In genomic region chr1:223540485-223541106, GRCh38 we compare ENCODE assay signal across 31 cellular contexts.
"Had no signal": no experiment of that assay in that cellular context is flagged by ENCODE, and none has a peak within 500 bp of the region (broad histone marks: within the 10 kb centered on the region; RNA-seq: fewer than 3 reads in every experiment).

No MANE protein-coding gene starts in this region.

- H3K9me3 Mint-ChIP-seq: activated CD4-positive, alpha-beta memory T cell treated with anti-CD3 and anti-CD28 coated beads for 36 hours; activated CD4-positive, alpha-beta T cell treated with anti-CD3 and anti-CD28 coated beads, Interleukin-2, amount 10 ng/mL, durations not matched to agents 24 days and 14 days; activated naive CD4-positive, alpha-beta T cell treated with anti-CD3 and anti-CD28 coated beads for 36 hours; activated naive CD4-positive, alpha-beta T cell treated with anti-CD3 and anti-CD28 coated beads, Interleukin-2, amount 50 U/mL, for 24 hours; activated naive CD8-positive, alpha-beta T cell treated with anti-CD3 and anti-CD28 coated beads for 36 hours; activated naive CD8-positive, alpha-beta T cell treated with anti-CD3 and anti-CD28 coated beads, Interleukin-2, amount 50 U/mL, for 24 hours; activated T-helper 1 cell treated with anti-CD3 and anti-CD28 coated beads, Interleukin-12 subunit alpha, Interleukin-12 subunit beta, Interleukin-2, Interleukin-4 antibody, amounts not matched to agents 30 ng/mL and 10 ng/mL and 1 ng/mL, durations not matched to agents 14 hours and 24 hours and 36 hours; activated T-helper 2 cell treated with anti-CD3 and anti-CD28 coated beads, Interferon-gamma antibody, Interleukin-2, Interleukin-4, amounts not matched to agents 10 μg/mL and 5 μg/mL and 100 μg/mL, durations not matched to agents 14 hours and 24 hours and 36 hours; brain; central memory CD8-positive, alpha-beta T cell; effector memory CD8-positive, alpha-beta T cell had no signal

- H3K4me3 ChIP-seq: adrenal gland, breast epithelium, coronary artery, esophagus squamous epithelium had no signal

- H3K4me1 Mint-ChIP-seq: activated CD4-positive, alpha-beta T cell treated with anti-CD3 and anti-CD28 coated beads for 36 hours; activated CD4-positive, alpha-beta T cell treated with anti-CD3 and anti-CD28 coated beads, Interleukin-2, amount 10 ng/mL, durations not matched to agents 24 days and 14 days; activated CD8-positive, alpha-beta memory T cell treated with anti-CD3 and anti-CD28 coated beads, Interleukin-2, amount 10 ng/mL, durations not matched to agents 7 days and 5 days; activated naive CD4-positive, alpha-beta T cell treated with anti-CD3 and anti-CD28 coated beads, Interleukin-2, amount 50 U/mL, for 24 hours; activated naive CD8-positive, alpha-beta T cell treated with anti-CD3 and anti-CD28 coated beads for 36 hours; activated naive CD8-positive, alpha-beta T cell treated with anti-CD3 and anti-CD28 coated beads, Interleukin-2, amount 50 U/mL, for 24 hours; central memory CD8-positive, alpha-beta T cell had no signal

- H3K36me3 ChIP-seq: adrenal gland, breast epithelium, esophagus squamous epithelium had no signal

- H3K27me3 ChIP-seq: adrenal gland, breast epithelium had no signal

- H3K27ac Mint-ChIP-seq: activated CD4-positive, alpha-beta memory T cell treated with anti-CD3 and anti-CD28 coated beads for 36 hours; activated CD4-positive, alpha-beta T cell treated with anti-CD3 and anti-CD28 coated beads for 36 hours; activated CD4-positive, alpha-beta T cell treated with anti-CD3 and anti-CD28 coated beads, Interleukin-2, amount 10 ng/mL, durations not matched to agents 24 days and 14 days; activated CD8-positive, alpha-beta memory T cell treated with anti-CD3 and anti-CD28 coated beads, Interleukin-2, amount 10 ng/mL, durations not matched to agents 7 days and 5 days; activated CD8-positive, alpha-beta T cell treated with anti-CD3 and anti-CD28 coated beads, Interleukin-2, amount 10 ng/mL, durations not matched to agents 7 days and 5 days; activated naive CD4-positive, alpha-beta T cell treated with anti-CD3 and anti-CD28 coated beads for 36 hours; activated naive CD4-positive, alpha-beta T cell treated with anti-CD3 and anti-CD28 coated beads, Interleukin-2, amount 50 U/mL, for 24 hours; activated naive CD8-positive, alpha-beta T cell treated with anti-CD3 and anti-CD28 coated beads for 36 hours; activated naive CD8-positive, alpha-beta T cell treated with anti-CD3 and anti-CD28 coated beads, Interleukin-2, amount 50 U/mL, for 24 hours; activated T-helper 1 cell treated with anti-CD3 and anti-CD28 coated beads, Interleukin-12 subunit alpha, Interleukin-12 subunit beta, Interleukin-2, Interleukin-4 antibody, amounts not matched to agents 30 ng/mL and 10 ng/mL and 1 ng/mL, durations not matched to agents 14 hours and 24 hours and 36 hours; activated T-helper 2 cell treated with anti-CD3 and anti-CD28 coated beads, Interferon-gamma antibody, Interleukin-2, Interleukin-4, amounts not matched to agents 10 μg/mL and 5 μg/mL and 100 μg/mL, durations not matched to agents 14 hours and 24 hours and 36 hours; brain; effector memory CD8-positive, alpha-beta T cell had no signal

- H3K36me3 Mint-ChIP-seq: activated CD4-positive, alpha-beta memory T cell treated with anti-CD3 and anti-CD28 coated beads for 36 hours; activated CD8-positive, alpha-beta memory T cell treated with anti-CD3 and anti-CD28 coated beads, Interleukin-2, amount 10 ng/mL, durations not matched to agents 7 days and 5 days; activated naive CD4-positive, alpha-beta T cell treated with anti-CD3 and anti-CD28 coated beads, Interleukin-2, amount 50 U/mL, for 24 hours; activated naive CD8-positive, alpha-beta T cell treated with anti-CD3 and anti-CD28 coated beads for 36 hours; brain had no signal

- H3K4me3 Mint-ChIP-seq: activated CD4-positive, alpha-beta memory T cell treated with anti-CD3 and anti-CD28 coated beads for 36 hours; activated CD4-positive, alpha-beta T cell treated with anti-CD3 and anti-CD28 coated beads for 36 hours; activated CD4-positive, alpha-beta T cell treated with anti-CD3 and anti-CD28 coated beads, Interleukin-2, amount 10 ng/mL, durations not matched to agents 24 days and 14 days; activated CD8-positive, alpha-beta memory T cell treated with anti-CD3 and anti-CD28 coated beads, Interleukin-2, amount 10 ng/mL, durations not matched to agents 7 days and 5 days; activated CD8-positive, alpha-beta T cell treated with anti-CD3 and anti-CD28 coated beads, Interleukin-2, amount 10 ng/mL, durations not matched to agents 7 days and 5 days; activated naive CD4-positive, alpha-beta T cell treated with anti-CD3 and anti-CD28 coated beads for 36 hours; activated naive CD4-positive, alpha-beta T cell treated with anti-CD3 and anti-CD28 coated beads, Interleukin-2, amount 50 U/mL, for 24 hours; activated naive CD8-positive, alpha-beta T cell treated with anti-CD3 and anti-CD28 coated beads for 36 hours; activated naive CD8-positive, alpha-beta T cell treated with anti-CD3 and anti-CD28 coated beads, Interleukin-2, amount 50 U/mL, for 24 hours; activated T-helper 1 cell treated with anti-CD3 and anti-CD28 coated beads, Interleukin-12 subunit alpha, Interleukin-12 subunit beta, Interleukin-2, Interleukin-4 antibody, amounts not matched to agents 30 ng/mL and 10 ng/mL and 1 ng/mL, durations not matched to agents 14 hours and 24 hours and 36 hours; brain; central memory CD8-positive, alpha-beta T cell; effector memory CD8-positive, alpha-beta T cell had no signal

- FAIRE-seq: frontal cortex had no signal

- H3K27ac ChIP-seq: adrenal gland, breast epithelium, coronary artery, esophagus squamous epithelium had no signal

- H3K9me3 ChIP-seq: adrenal gland, breast epithelium, esophagus squamous epithelium had no signal

- DNase-seq: activated CD4-positive, alpha-beta memory T cell treated with anti-CD3 and anti-CD28 coated beads for 36 hours; activated CD4-positive, alpha-beta T cell treated with anti-CD3 and anti-CD28 coated beads for 36 hours; activated CD4-positive, alpha-beta T cell treated with anti-CD3 and anti-CD28 coated beads, Interleukin-2, amount 10 ng/mL, durations not matched to agents 24 days and 14 days; activated CD4-positive, CD25-positive, alpha-beta regulatory T cell; activated CD4-positive, CD25-positive, alpha-beta regulatory T cell treated with anti-CD3 and anti-CD28 coated beads, Interleukin-2, amount 50 U/mL, for 72 hours; activated CD8-positive, alpha-beta memory T cell treated with anti-CD3 and anti-CD28 coated beads, Interleukin-2, amount 10 ng/mL, durations not matched to agents 7 days and 5 days; activated CD8-positive, alpha-beta memory T cell treated with anti-CD3 and anti-CD28 coated beads, Interleukin-2, amount 50 U/mL, for 4 hours; activated CD8-positive, alpha-beta T cell treated with anti-CD3 and anti-CD28 coated beads, Interleukin-2, amount 10 ng/mL, durations not matched to agents 7 days and 5 days; activated effector memory CD4-positive, alpha-beta T cell treated with anti-CD3 and anti-CD28 coated beads, Interleukin-2, amount 50 U/mL, for 16 hours; activated naive CD4-positive, alpha-beta T cell treated with anti-CD3 and anti-CD28 coated beads for 36 hours; activated naive CD8-positive, alpha-beta T cell treated with anti-CD3 and anti-CD28 coated beads for 36 hours; activated naive CD8-positive, alpha-beta T cell treated with anti-CD3 and anti-CD28 coated beads, Interleukin-2, amount 50 U/mL, for 24 hours; activated T-cell treated with anti-CD3 and anti-CD28 coated beads, Interleukin-2, amount 50 U/mL, for 1 hour; activated T-cell treated with anti-CD3 and anti-CD28 coated beads, Interleukin-2, amount 50 U/mL, for 48 hours; adrenal gland; amygdala; aorta; dermis blood vessel endothelial cell; effector CD4-positive, alpha-beta T cell; effector memory CD8-positive, alpha-beta T cell; esophagus squamous epithelium; head of caudate nucleus; T-helper 2 cell had no signal

- ATAC-seq: activated CD4-positive, alpha-beta T cell treated with anti-CD3 and anti-CD28 coated beads for 36 hours; activated CD8-positive, alpha-beta memory T cell treated with anti-CD3 and anti-CD28 coated beads, Interleukin-2, amount 10 ng/mL, durations not matched to agents 7 days and 5 days; activated CD8-positive, alpha-beta T cell treated with anti-CD3 and anti-CD28 coated beads, Interleukin-2, amount 10 ng/mL, durations not matched to agents 7 days and 5 days; activated naive CD8-positive, alpha-beta T cell treated with anti-CD3 and anti-CD28 coated beads, Interleukin-2, amount 50 U/mL, for 24 hours; effector memory CD8-positive, alpha-beta T cell had no signal

- H3K27me3 Mint-ChIP-seq: activated CD4-positive, alpha-beta memory T cell treated with anti-CD3 and anti-CD28 coated beads for 36 hours; activated CD4-positive, alpha-beta T cell treated with anti-CD3 and anti-CD28 coated beads for 36 hours; activated naive CD4-positive, alpha-beta T cell treated with anti-CD3 and anti-CD28 coated beads, Interleukin-2, amount 50 U/mL, for 24 hours; activated naive CD8-positive, alpha-beta T cell treated with anti-CD3 and anti-CD28 coated beads for 36 hours had no signal

- H3K4me1 ChIP-seq: adrenal gland, breast epithelium, esophagus squamous epithelium had no signal
